Comparison of ENCODE assay signal across 1 cellular context in genomic region chr1:151006331-151007052, GRCh38.
TF ChIP-seq lines count a peak whose summit lies in the region.

TSS of gene MINDY1 (minus strand) at chr1:151006902. CDS start at chr1:151002617, 4,285 bp downstream.

TF ChIP-seq in HEK293, 187 proteins besides CTCF, POLR2A, EP300 and RAD21 (continued from another document):
- TF ChIP-seq REST (tag by site-specific recombination; IDR thresholded peaks at IDR 0.05): peak; percentile 78
- 0 out of 2 replicates have a peak, but pooled peaks have one; percentile 50 for TF ChIP-seq ZNF394 (tag by site-specific recombination; IDR thresholded peaks at IDR 0.05; ENCODE audit: borderline replicate concordance)
- 0 out of 2 replicates have a peak, but pooled peaks have one; percentile 23 for TF ChIP-seq ZNF223 (tag by site-specific recombination; IDR thresholded peaks at IDR 0.05)
- TF ChIP-seq ZNF19 (tag by site-specific recombination; IDR thresholded peaks at IDR 0.05; ENCODE audit: low read depth): no peak
- peak; percentile 96 for TF ChIP-seq ZNF366 (tag by site-specific recombination; conservative IDR thresholded peaks at IDR 0.05)
- TF ChIP-seq ZNF660 (tag by site-specific recombination; IDR thresholded peaks at IDR 0.05): peak; percentile 64
- TF ChIP-seq MZF1 (tag by site-specific recombination; IDR thresholded peaks at IDR 0.05; ENCODE audit: borderline replicate concordance): peak; percentile 88; the same call in 1 of the 2 replicates
- TF ChIP-seq BCL6B (tag by site-specific recombination; IDR thresholded peaks at IDR 0.05): no peak
- TF ChIP-seq PRDM1 (tag by site-specific recombination; IDR thresholded peaks at IDR 0.05): peak; percentile 90
- TF ChIP-seq ZXDB (tag by site-specific recombination; IDR thresholded peaks at IDR 0.05): peak; percentile 18
